1 cellular context compared by ENCODE assay signal in genomic region chr3:50267280-50267913, GRCh38.
TF ChIP-seq lines count a peak whose summit lies in the region.

No MANE protein-coding gene starts in this region.

TF ChIP-seq in HEK293, 187 proteins besides CTCF, POLR2A, EP300 and RAD21 (continued from another document):
- TF ChIP-seq ZBTB10 (tag by site-specific recombination; IDR thresholded peaks at IDR 0.05) = no peak
- TF ChIP-seq ZNF837 (tag by site-specific recombination; IDR thresholded peaks at IDR 0.05) = no peak
- TF ChIP-seq ZNF473 (tag by site-specific recombination; IDR thresholded peaks at IDR 0.05) = no peak
- no peak for TF ChIP-seq SALL2 (tag by site-specific recombination; IDR thresholded peaks at IDR 0.05; ENCODE audit: borderline replicate concordance)
- TF ChIP-seq ZBTB8A (tag by site-specific recombination; IDR thresholded peaks at IDR 0.05) = peak; percentile 56
- TF ChIP-seq ZNF677 (tag by site-specific recombination; IDR thresholded peaks at IDR 0.05) = no peak
- no peak for TF ChIP-seq ZNF274 (IDR thresholded peaks at IDR 0.05; ENCODE audit: low read length)
- no peak for TF ChIP-seq ZNF274 (tag by site-specific recombination; IDR thresholded peaks at IDR 0.05; ENCODE audit: borderline replicate concordance)
- TF ChIP-seq SP2 (tag by site-specific recombination; IDR thresholded peaks at IDR 0.05) = peak; percentile 63
- TF ChIP-seq, protein P1, sequence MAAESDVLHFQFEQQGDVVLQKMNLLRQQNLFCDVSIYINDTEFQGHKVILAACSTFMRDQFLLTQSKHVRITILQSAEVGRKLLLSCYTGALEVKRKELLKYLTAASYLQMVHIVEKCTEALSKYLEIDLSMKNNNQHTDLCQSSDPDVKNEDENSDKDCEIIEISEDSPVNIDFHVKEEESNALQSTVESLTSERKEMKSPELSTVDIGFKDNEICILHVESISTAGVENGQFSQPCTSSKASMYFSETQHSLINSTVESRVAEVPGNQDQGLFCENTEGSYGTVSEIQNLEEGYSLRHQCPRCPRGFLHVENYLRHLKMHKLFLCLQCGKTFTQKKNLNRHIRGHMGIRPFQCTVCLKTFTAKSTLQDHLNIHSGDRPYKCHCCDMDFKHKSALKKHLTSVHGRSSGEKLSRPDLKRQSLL (tag by site-specific recombination; IDR thresholded peaks at IDR 0.05) = no peak
- no peak for TF ChIP-seq ZNF121 (tag by site-specific recombination; IDR thresholded peaks at IDR 0.05)
- TF ChIP-seq ZNF214 (tag by site-specific recombination; IDR thresholded peaks at IDR 0.05; ENCODE audit: borderline replicate concordance) = no peak
- no peak for TF ChIP-seq ZNF600 (tag by site-specific recombination; IDR thresholded peaks at IDR 0.05)
- no peak for TF ChIP-seq GLI4 (tag by site-specific recombination; IDR thresholded peaks at IDR 0.05)
- TF ChIP-seq, protein P2, sequence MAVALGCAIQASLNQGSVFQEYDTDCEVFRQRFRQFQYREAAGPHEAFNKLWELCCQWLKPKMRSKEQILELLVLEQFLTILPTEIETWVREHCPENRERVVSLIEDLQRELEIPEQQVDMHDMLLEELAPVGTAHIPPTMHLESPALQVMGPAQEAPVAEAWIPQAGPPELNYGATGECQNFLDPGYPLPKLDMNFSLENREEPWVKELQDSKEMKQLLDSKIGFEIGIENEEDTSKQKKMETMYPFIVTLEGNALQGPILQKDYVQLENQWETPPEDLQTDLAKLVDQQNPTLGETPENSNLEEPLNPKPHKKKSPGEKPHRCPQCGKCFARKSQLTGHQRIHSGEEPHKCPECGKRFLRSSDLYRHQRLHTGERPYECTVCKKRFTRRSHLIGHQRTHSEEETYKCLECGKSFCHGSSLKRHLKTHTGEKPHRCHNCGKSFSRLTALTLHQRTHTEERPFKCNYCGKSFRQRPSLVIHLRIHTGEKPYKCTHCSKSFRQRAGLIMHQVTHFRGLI (tag by site-specific recombination; IDR thresholded peaks at IDR 0.05) = no peak
- TF ChIP-seq ZNF335 (tag by site-specific recombination; conservative IDR thresholded peaks at IDR 0.05) = no peak
- no peak for TF ChIP-seq FEZF1 (tag by site-specific recombination; IDR thresholded peaks at IDR 0.05)
- no peak for TF ChIP-seq ZNF157 (tag by site-specific recombination; IDR thresholded peaks at IDR 0.05)
- no peak for TF ChIP-seq ZSCAN5A (tag by site-specific recombination; IDR thresholded peaks at IDR 0.05)
- no peak for TF ChIP-seq ZNF785 (tag by site-specific recombination; IDR thresholded peaks at IDR 0.05)
- no peak for TF ChIP-seq ZNF433 (tag by site-specific recombination; IDR thresholded peaks at IDR 0.05; ENCODE audit: low read depth)
- TF ChIP-seq ZBTB44 (tag by site-specific recombination; IDR thresholded peaks at IDR 0.05) = no peak
- no peak for TF ChIP-seq ZNF133 (tag by site-specific recombination; IDR thresholded peaks at IDR 0.05)
- no peak for TF ChIP-seq ZNF23 (tag by site-specific recombination; IDR thresholded peaks at IDR 0.05; ENCODE audit: borderline replicate concordance)
- TF ChIP-seq MEIS1 (CRISPR knock-in tag; IDR thresholded peaks at IDR 0.05; ENCODE audit: borderline replicate concordance) = no peak
- no peak for TF ChIP-seq ZNF366 (tag by site-specific recombination; conservative IDR thresholded peaks at IDR 0.05)
- TF ChIP-seq ZNF292 (tag by site-specific recombination; IDR thresholded peaks at IDR 0.05; ENCODE audit: borderline replicate concordance, low read depth) = no peak
- TF ChIP-seq, protein P3, sequence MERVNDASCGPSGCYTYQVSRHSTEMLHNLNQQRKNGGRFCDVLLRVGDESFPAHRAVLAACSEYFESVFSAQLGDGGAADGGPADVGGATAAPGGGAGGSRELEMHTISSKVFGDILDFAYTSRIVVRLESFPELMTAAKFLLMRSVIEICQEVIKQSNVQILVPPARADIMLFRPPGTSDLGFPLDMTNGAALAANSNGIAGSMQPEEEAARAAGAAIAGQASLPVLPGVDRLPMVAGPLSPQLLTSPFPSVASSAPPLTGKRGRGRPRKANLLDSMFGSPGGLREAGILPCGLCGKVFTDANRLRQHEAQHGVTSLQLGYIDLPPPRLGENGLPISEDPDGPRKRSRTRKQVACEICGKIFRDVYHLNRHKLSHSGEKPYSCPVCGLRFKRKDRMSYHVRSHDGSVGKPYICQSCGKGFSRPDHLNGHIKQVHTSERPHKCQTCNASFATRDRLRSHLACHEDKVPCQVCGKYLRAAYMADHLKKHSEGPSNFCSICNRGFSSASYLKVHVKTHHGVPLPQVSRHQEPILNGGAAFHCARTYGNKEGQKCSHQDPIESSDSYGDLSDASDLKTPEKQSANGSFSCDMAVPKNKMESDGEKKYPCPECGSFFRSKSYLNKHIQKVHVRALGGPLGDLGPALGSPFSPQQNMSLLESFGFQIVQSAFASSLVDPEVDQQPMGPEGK (tag by site-specific recombination; IDR thresholded peaks at IDR 0.05) = peak; percentile 40; the same call in 1 of the 2 replicates
- TF ChIP-seq KLF7 (tag by site-specific recombination; IDR thresholded peaks at IDR 0.05; ENCODE audit: borderline replicate concordance) = peak; percentile 78
- TF ChIP-seq OVOL3 (tag by site-specific recombination; IDR thresholded peaks at IDR 0.05) = no peak
- TF ChIP-seq ZNF398 (tag by site-specific recombination; IDR thresholded peaks at IDR 0.05) = no peak
